20 cellular contexts compared by ENCODE assay signal in genomic region chr1:201190005-201190404, GRCh38. TPM values are rescaled to one million over a fixed set of nuclear protein-coding genes. Genes with fewer than 3 reads are reported as not detected.
"Had no signal": no experiment of that assay in that cellular context is flagged by ENCODE, and none has a peak within 500 bp of the region (broad histone marks: within the 10 kb centered on the region; RNA-seq: fewer than 3 reads in every experiment).

No MANE protein-coding gene starts in this region.

- ATAC-seq: activated T-cell treated with anti-CD3 and anti-CD28 coated beads, Interleukin-2, amount 50 U/mL, for 4 hours; activated T-helper 17 cell treated with anti-CD3 and anti-CD28 coated beads, Interleukin-2, amount 50 U/mL, for 72 hours had no signal

- FAIRE-seq: astrocyte, TTC549 had no signal

- H3K27ac ChIP-seq: PC-9 had no signal

- H3K4me3 ChIP-seq: PC-9 had no signal

- DNase-seq: activated CD4-positive, alpha-beta memory T cell treated with anti-CD3 and anti-CD28 coated beads for 36 hours; activated CD4-positive, alpha-beta T cell treated with anti-CD3 and anti-CD28 coated beads, Interleukin-2, amount 10 ng/mL, durations not matched to agents 7 days and 5 days; activated CD4-positive, CD25-positive, alpha-beta regulatory T cell; activated CD8-positive, alpha-beta memory T cell treated with anti-CD3 and anti-CD28 coated beads for 24 hours; activated gamma-delta T cell; activated naive CD4-positive, alpha-beta T cell treated with anti-CD3 and anti-CD28 coated beads for 36 hours; activated T-cell treated with anti-CD3 and anti-CD28 coated beads, Interleukin-2, amount 50 U/mL, for 4 hours; amygdala; KG1; NCI-H1048; NCI-H187 treated with DMSO at 0.1 percent for 48 hours; NCI-H2081 treated with DMSO at 0.1 percent for 48 hours; NCI-H226; T-helper 2 cell; T1000 had no signal

RNA-seq across cellular contexts. Expression of gene IGFN1, which starts 0.6 kb away (rescaled TPM):
- total RNA-seq: activated CD4-positive, alpha-beta memory T cell treated with anti-CD3 and anti-CD28 coated beads for 36 hours; activated CD4-positive, alpha-beta T cell treated with anti-CD3 and anti-CD28 coated beads, Interleukin-2, amount 10 ng/mL, durations not matched to agents 7 days and 5 days; activated naive CD4-positive, alpha-beta T cell treated with anti-CD3 and anti-CD28 coated beads for 36 hours; activated T-cell treated with anti-CD3 and anti-CD28 coated beads, Interleukin-2, amount 50 U/mL, for 4 hours; M059J had no signal
